ENCODE assay signal across 18 cellular contexts in genomic region chr19:28516415-28516872, GRCh38.
DNase-seq lines count a peak whose midpoint lies in the region; ATAC-seq and TF ChIP-seq lines count a peak whose summit lies in the region.
"Had no signal": no experiment of that assay in that cellular context is flagged by ENCODE, and none has a peak within 500 bp of the region (broad histone marks: within the 10 kb centered on the region; RNA-seq: fewer than 3 reads in every experiment).

No MANE protein-coding gene starts in this region.

- TF ChIP-seq CTCF in activated CD8-positive, alpha-beta T cell treated with anti-CD3 and anti-CD28 coated beads for 36 hours (IDR thresholded peaks at IDR 0.05), result no peak
- TF ChIP-seq CTCF in gastrocnemius medialis (IDR thresholded peaks at IDR 0.05 in 4 of 5, conservative IDR thresholded peaks at IDR 0.05 in 1 of 5) (no peak), natural killer cell (IDR thresholded peaks at IDR 0.05) (no peak)

- no peaks in the 10 kb centered on the region for H3K4me1 Mint-ChIP-seq in activated CD8-positive, alpha-beta T cell treated with anti-CD3 and anti-CD28 coated beads for 36 hours (ENCODE audit: low read depth)
- no peaks in the 10 kb centered on the region for H3K4me1 Mint-ChIP-seq in activated CD8-positive, alpha-beta T cell treated with anti-CD3 and anti-CD28 coated beads, Interleukin-2, amount 10 ng/mL, durations not matched to agents 7 days and 5 days (ENCODE audit: low read depth)
- H3K4me1 Mint-ChIP-seq in natural killer cell, result peaks cover 0 to 5% of the 10 kb centered on the region in 2 donors
- H3K4me1 Mint-ChIP-seq: B cell had no signal

- in situ Hi-C loops in gastrocnemius medialis (cut with MboI; ENCODE audit: low sequenced_read_pairs in 4 of 4), result no loop called here

- TF ChIP-seq POLR2A in gastrocnemius medialis (IDR thresholded peaks at IDR 0.05), result no peak

- peaks cover 7 to 53% of the 10 kb centered on the region in 2 donors for H3K4me1 ChIP-seq in gastrocnemius medialis

- CTCF ChIA-PET in activated CD8-positive, alpha-beta T cell treated with anti-CD3 and anti-CD28 coated beads for 36 hours (lab: Charles Lee), result no interaction called here
- CTCF ChIA-PET in activated CD8-positive, alpha-beta T cell treated with anti-CD3 and anti-CD28 coated beads, Interleukin-2, amount 10 ng/mL, durations not matched to agents 7 days and 5 days (lab: Charles Lee), result no interaction called here

- POLR2A ChIA-PET in activated CD8-positive, alpha-beta T cell treated with anti-CD3 and anti-CD28 coated beads for 36 hours (lab: Charles Lee), result interaction anchor here (0.8 kb wide), 1 partner anchor 38 kb away, joined by 4 read pairs; no protein-coding TSS in a partner anchor
- POLR2A ChIA-PET in activated CD8-positive, alpha-beta T cell treated with anti-CD3 and anti-CD28 coated beads, Interleukin-2, amount 10 ng/mL, durations not matched to agents 7 days and 5 days (lab: Charles Lee), result no interaction called here

- intact Hi-C loops in activated CD8-positive, alpha-beta T cell treated with anti-CD3 and anti-CD28 coated beads for 36 hours (cut with micrococcal nuclease), result no loop called here
- intact Hi-C loops in gastrocnemius medialis (cut with DNase I; ENCODE audit: low total_unique reads) (no loop called here), natural killer cell (cut with micrococcal nuclease) (no loop called here)

- H3K9me3 Mint-ChIP-seq in activated CD8-positive, alpha-beta T cell treated with anti-CD3 and anti-CD28 coated beads for 36 hours, result no peaks in the 10 kb centered on the region
- H3K9me3 Mint-ChIP-seq in activated CD8-positive, alpha-beta T cell treated with anti-CD3 and anti-CD28 coated beads, Interleukin-2, amount 10 ng/mL, durations not matched to agents 7 days and 5 days (ENCODE audit: insufficient read depth), result no peaks in the 10 kb centered on the region
- no peaks in the 10 kb centered on the region for H3K9me3 Mint-ChIP-seq in natural killer cell
- H3K9me3 Mint-ChIP-seq: CD8-positive, alpha-beta T cell had no signal

- no peaks in the 10 kb centered on the region for H3K27me3 Mint-ChIP-seq in activated CD8-positive, alpha-beta T cell treated with anti-CD3 and anti-CD28 coated beads for 36 hours
- no peaks in the 10 kb centered on the region for H3K27me3 Mint-ChIP-seq in activated CD8-positive, alpha-beta T cell treated with anti-CD3 and anti-CD28 coated beads, Interleukin-2, amount 10 ng/mL, durations not matched to agents 7 days and 5 days (ENCODE audit: low read depth)
- H3K27me3 Mint-ChIP-seq in natural killer cell (ENCODE audit: low read depth in 2 of 2), result no peaks in the 10 kb centered on the region
- H3K27me3 Mint-ChIP-seq: B cell had no signal

- H3K27me3 ChIP-seq in gastrocnemius medialis, result no peaks in the 10 kb centered on the region
- H3K27me3 ChIP-seq: BLaER1 treated with 17β-estradiol and CSF1 and Interleukin-3, amounts not matched to agents 10 nM and 100 nM had no signal

- no peaks in the 10 kb centered on the region for H3K36me3 ChIP-seq in gastrocnemius medialis
- H3K36me3 ChIP-seq: BLaER1 treated with 17β-estradiol and CSF1 and Interleukin-3, amounts not matched to agents 10 nM and 100 nM had no signal

- H3K27ac ChIP-seq in gastrocnemius medialis, result peak overlapping the region; percentile 77 to 89 (median 82)
- H3K27ac ChIP-seq: 22Rv1; BLaER1 treated with 17β-estradiol and CSF1 and Interleukin-3, amounts not matched to agents 10 nM and 100 nM; HL-60 had no signal

- H3K4me3 Mint-ChIP-seq in activated CD8-positive, alpha-beta T cell treated with anti-CD3 and anti-CD28 coated beads for 36 hours, result no peak overlapping the region
- no peak overlapping the region for H3K4me3 Mint-ChIP-seq in activated CD8-positive, alpha-beta T cell treated with anti-CD3 and anti-CD28 coated beads, Interleukin-2, amount 10 ng/mL, durations not matched to agents 7 days and 5 days
- H3K4me3 Mint-ChIP-seq in natural killer cell, result no peak overlapping the region
- H3K4me3 Mint-ChIP-seq: B cell; CD8-positive, alpha-beta T cell had no signal

- ATAC-seq in activated CD8-positive, alpha-beta T cell treated with anti-CD3 and anti-CD28 coated beads for 36 hours, result peak; percentile 30
- no peak for ATAC-seq in activated CD8-positive, alpha-beta T cell treated with anti-CD3 and anti-CD28 coated beads, Interleukin-2, amount 10 ng/mL, durations not matched to agents 7 days and 5 days
- no peak for ATAC-seq in gastrocnemius medialis
- no peak for ATAC-seq in HG02884 (IDR thresholded peaks at IDR 0.05; ENCODE audit: unreplicated experiment)
- ATAC-seq in natural killer cell, result no peak
- ATAC-seq: CD8-positive, alpha-beta T cell; GM12878 had no signal

- no peak overlapping the region for H3K4me3 ChIP-seq in gastrocnemius medialis
- H3K4me3 ChIP-seq: BLaER1 treated with 17β-estradiol and CSF1 and Interleukin-3, amounts not matched to agents 10 nM and 100 nM; GM12878 had no signal

- H3K27ac Mint-ChIP-seq in activated CD8-positive, alpha-beta T cell treated with anti-CD3 and anti-CD28 coated beads for 36 hours, result no peak overlapping the region
- no peak overlapping the region for H3K27ac Mint-ChIP-seq in activated CD8-positive, alpha-beta T cell treated with anti-CD3 and anti-CD28 coated beads, Interleukin-2, amount 10 ng/mL, durations not matched to agents 7 days and 5 days
- no peak overlapping the region for H3K27ac Mint-ChIP-seq in natural killer cell
- H3K27ac Mint-ChIP-seq: B cell; CD8-positive, alpha-beta T cell had no signal

- DNase-seq in activated CD8-positive, alpha-beta T cell treated with anti-CD3 and anti-CD28 coated beads for 36 hours, result peak; percentile 4
- DNase-seq in activated CD8-positive, alpha-beta T cell treated with anti-CD3 and anti-CD28 coated beads, Interleukin-2, amount 10 ng/mL, durations not matched to agents 7 days and 5 days, result no peak
- peak; percentile 83 for DNase-seq in RPMI8226
- DNase-seq in gastrocnemius medialis, result no peak
- DNase-seq in RKO (ENCODE audit: low spot score), result no peak
- no peak for DNase-seq in natural killer cell
- DNase-seq: Calu3; CD8-positive, alpha-beta T cell; DMS79 treated with DMSO at 0.1 percent for 48 hours; GF-D8; GOT3; H7 had no signal

- H3K36me3 Mint-ChIP-seq in activated CD8-positive, alpha-beta T cell treated with anti-CD3 and anti-CD28 coated beads for 36 hours (ENCODE audit: low read depth), result no peaks in the 10 kb centered on the region
- no peaks in the 10 kb centered on the region for H3K36me3 Mint-ChIP-seq in activated CD8-positive, alpha-beta T cell treated with anti-CD3 and anti-CD28 coated beads, Interleukin-2, amount 10 ng/mL, durations not matched to agents 7 days and 5 days (ENCODE audit: low read depth)
- H3K36me3 Mint-ChIP-seq in natural killer cell, result no peaks in the 10 kb centered on the region
- H3K36me3 Mint-ChIP-seq: CD8-positive, alpha-beta T cell had no signal

- H3K9me3 ChIP-seq in gastrocnemius medialis, result no peaks in the 10 kb centered on the region
- H3K9me3 ChIP-seq: BLaER1 treated with 17β-estradiol and CSF1 and Interleukin-3, amounts not matched to agents 10 nM and 100 nM had no signal

Comparison
In these comparisons a context has a peak if more than half of its experiments do, and no peak if none do; other contexts are left out.
1. DNase-seq: peak in activated CD8-positive, alpha-beta T cell treated with anti-CD3 and anti-CD28 coated beads for 36 hours (single experiment) and RPMI8226 (single experiment); none in activated CD8-positive, alpha-beta T cell treated with anti-CD3 and anti-CD28 coated beads, Interleukin-2, amount 10 ng/mL, durations not matched to agents 7 days and 5 days (single experiment), gastrocnemius medialis (0 of 2), RKO (single experiment) and natural killer cell (single experiment).